In genomic region chr1:143936461-143937115, GRCh38 we compare ENCODE assay signal across 9 cellular contexts. TPM values are rescaled to one million over a fixed set of nuclear protein-coding genes. Genes with fewer than 3 reads are reported as not detected.
A peak's percentile ranks its signal among the peaks of the same experiment; 100 is the strongest.
DNase-seq lines count a peak whose midpoint lies in the region; ATAC-seq and TF ChIP-seq lines count a peak whose summit lies in the region.
"Not testable (repeated sequence)": the region's sequence is repeated elsewhere in the genome, so short reads cannot be mapped to it uniquely, and the experiment has no call there.
"Had no signal": no experiment of that assay in that cellular context is flagged by ENCODE, and none has a peak within 500 bp of the region (broad histone marks: within the 10 kb centered on the region; RNA-seq: fewer than 3 reads in every experiment).

No MANE protein-coding gene starts in this region.

- not testable (repeated sequence) for H3K4me1 Mint-ChIP-seq in activated CD8-positive, alpha-beta T cell treated with anti-CD3 and anti-CD28 coated beads, Interleukin-2, amount 10 ng/mL, durations not matched to agents 7 days and 5 days (ENCODE audit: low read depth)

- not testable (repeated sequence) for H3K36me3 Mint-ChIP-seq in activated CD8-positive, alpha-beta T cell treated with anti-CD3 and anti-CD28 coated beads, Interleukin-2, amount 10 ng/mL, durations not matched to agents 7 days and 5 days (ENCODE audit: low read depth)

- CTCF ChIA-PET in activated CD8-positive, alpha-beta T cell treated with anti-CD3 and anti-CD28 coated beads, Interleukin-2, amount 10 ng/mL, durations not matched to agents 7 days and 5 days (lab: Charles Lee): not testable (repeated sequence)

- H3K4me3 ChIP-seq in Loucy (ENCODE audit: low read length, poor library complexity, severe bottlenecking); cardiac fibroblast (replicated peaks in 1 of 2; ENCODE audit: low read depth in 2 of 2, low read length in 2 of 2); right cardiac atrium (ENCODE audit: low read length); tibial artery: not testable (repeated sequence)

- not testable (repeated sequence) for H3K9me3 Mint-ChIP-seq in activated CD8-positive, alpha-beta T cell treated with anti-CD3 and anti-CD28 coated beads, Interleukin-2, amount 10 ng/mL, durations not matched to agents 7 days and 5 days (ENCODE audit: insufficient read depth)

- not testable (repeated sequence) for H4K20me1 ChIP-seq in Loucy (ENCODE audit: insufficient read depth, low read length, poor library complexity, severe bottlenecking)

- ATAC-seq in activated CD8-positive, alpha-beta T cell treated with anti-CD3 and anti-CD28 coated beads, Interleukin-2, amount 10 ng/mL, durations not matched to agents 7 days and 5 days: peak; percentile 53
- ATAC-seq in right cardiac atrium: peak; percentile 68 to 73

- not testable (repeated sequence) for H3K4me1 ChIP-seq in Loucy (ENCODE audit: insufficient read depth, low read length, poor library complexity, severe bottlenecking); right cardiac atrium (ENCODE audit: control insufficient read depth, insufficient read depth, low read length); tibial artery

- not testable (repeated sequence) for H3F3A ChIP-seq in Loucy (ENCODE audit: low read depth)

- not testable (repeated sequence) for H3K27ac ChIP-seq in right cardiac atrium (ENCODE audit: low read length); tibial artery

- not testable (repeated sequence) for H3K9me2 ChIP-seq in Loucy (replicated peaks; ENCODE audit: low read depth, low read length)

- H2AFZ ChIP-seq in Loucy (ENCODE audit: low read length): not testable (repeated sequence)

- H3K27me3 Mint-ChIP-seq in activated CD8-positive, alpha-beta T cell treated with anti-CD3 and anti-CD28 coated beads, Interleukin-2, amount 10 ng/mL, durations not matched to agents 7 days and 5 days (ENCODE audit: low read depth): not testable (repeated sequence)

- H3K9me3 ChIP-seq in Loucy (ENCODE audit: insufficient read depth, low read depth, low read length); right cardiac atrium (ENCODE audit: control insufficient read depth, low read length); tibial artery: not testable (repeated sequence)

- not testable (repeated sequence) for H3K4me3 Mint-ChIP-seq in activated CD8-positive, alpha-beta T cell treated with anti-CD3 and anti-CD28 coated beads, Interleukin-2, amount 10 ng/mL, durations not matched to agents 7 days and 5 days

- H3K36me3 ChIP-seq in Loucy (ENCODE audit: insufficient read depth, low read length); tibial artery: not testable (repeated sequence)

- TF ChIP-seq CTCF in Loucy (conservative IDR thresholded peaks at IDR 0.05; ENCODE audit: low read length) (peak; percentile 22; the same call in 1 of the 2 replicates), cardiac fibroblast (IDR thresholded peaks at IDR 0.05; ENCODE audit: low read depth, low read length) (peak; percentile 4), tibial artery (IDR thresholded peaks at IDR 0.05) (peak in 1 of 2 experiments; percentile 26)

- intact Hi-C loops in right cardiac atrium (cut with DNase I); posterior cingulate gyrus (cut with DNase I); tibial artery (cut with DNase I; ENCODE audit: low total_unique reads): not testable (repeated sequence)

- H3K79me2 ChIP-seq in Loucy (ENCODE audit: insufficient read depth, low read length): not testable (repeated sequence)

- not testable (repeated sequence) for H3K27me3 ChIP-seq in Loucy (ENCODE audit: insufficient read depth, low read length, poor library complexity, severe bottlenecking); right cardiac atrium (ENCODE audit: control insufficient read depth, insufficient read depth); tibial artery

- not testable (repeated sequence) for H3K27ac Mint-ChIP-seq in activated CD8-positive, alpha-beta T cell treated with anti-CD3 and anti-CD28 coated beads, Interleukin-2, amount 10 ng/mL, durations not matched to agents 7 days and 5 days

- not testable (repeated sequence) for H3K4me2 ChIP-seq in Loucy (ENCODE audit: low read depth, low read length, poor library complexity, severe bottlenecking)

- POLR2A ChIA-PET in activated CD8-positive, alpha-beta T cell treated with anti-CD3 and anti-CD28 coated beads, Interleukin-2, amount 10 ng/mL, durations not matched to agents 7 days and 5 days (lab: Charles Lee): not testable (repeated sequence)

- DNase-seq in EL: peak; percentile 10
- DNase-seq in SHP77 (lab: John Stamatoyannopoulos, UW): peak; percentile 8 to 33
- DNase-seq in activated CD8-positive, alpha-beta T cell treated with anti-CD3 and anti-CD28 coated beads, Interleukin-2, amount 10 ng/mL, durations not matched to agents 7 days and 5 days: peak; percentile 61
- peak; percentile 38 to 39 for DNase-seq in cardiac fibroblast (ENCODE audit: low read depth in 2 of 2)
- DNase-seq in right cardiac atrium: peak in 2 of 3 donors; percentile 23 to 51
- peak in 6 of 10 donors; percentile 15 to 48 (median 27) for DNase-seq in posterior cingulate gyrus
- DNase-seq in tibial artery: peak; percentile 26 to 66

- WGBS in right cardiac atrium: 6% methylated on average over 4 of the region's 8 CpGs

- not testable (repeated sequence) for H3K9ac ChIP-seq in Loucy (ENCODE audit: low read depth, low read length, poor library complexity, severe bottlenecking)

RNA-seq across cellular contexts. Expression of gene FAM72C, which starts 35.2 kb away (rescaled TPM):
- 10 to 100 TPM; 19.1 to 22.1 TPM for total RNA-seq in activated CD8-positive, alpha-beta T cell treated with anti-CD3 and anti-CD28 coated beads, Interleukin-2, amount 10 ng/mL, durations not matched to agents 7 days and 5 days
- total RNA-seq in right cardiac atrium: not detected
- 0.14 TPM for polyA plus RNA-seq in right cardiac atrium
- total RNA-seq: temporal lobe had no signal

Comparison
In these comparisons a context has a peak if more than half of its experiments do, and no peak if none do; other contexts are left out.
1. DNase-seq: peak in every context shown above with its lines; median percentile 61 in activated CD8-positive, alpha-beta T cell treated with anti-CD3 and anti-CD28 coated beads, Interleukin-2, amount 10 ng/mL, durations not matched to agents 7 days and 5 days; 46 in tibial artery; 38 in cardiac fibroblast; 37 in right cardiac atrium; 27 in posterior cingulate gyrus; 20 in SHP77; 10 in EL.
2. RNA of gene FAM72C, which starts 35.2 kb away (total RNA-seq): 19.1 to 22.1 TPM in activated CD8-positive, alpha-beta T cell treated with anti-CD3 and anti-CD28 coated beads, Interleukin-2, amount 10 ng/mL, durations not matched to agents 7 days and 5 days; not detected in right cardiac atrium; every median in the first group is over 10 times any median in the second.